18 cellular contexts compared by ENCODE assay signal in genomic region chr4:55087016-55087929, GRCh38. TPM values are rescaled to one million over a fixed set of nuclear protein-coding genes. Genes with fewer than 3 reads are reported as not detected.
A peak's percentile ranks its signal among the peaks of the same experiment; 100 is the strongest.
DNase-seq lines count a peak whose midpoint lies in the region; ATAC-seq and TF ChIP-seq lines count a peak whose summit lies in the region.
"Had no signal": no experiment of that assay in that cellular context is flagged by ENCODE, and none has a peak within 500 bp of the region (broad histone marks: within the 10 kb centered on the region; RNA-seq: fewer than 3 reads in every experiment).

No MANE protein-coding gene starts in this region.

- in situ Hi-C loops in SK-MEL-5 (cut with HindIII; ENCODE audit: low pct_unique_long_range_greater_than_20kb, low sequenced_read_pairs): no loop called here

- peak overlapping the region; percentile 70 for H3K4me3 Mint-ChIP-seq in endothelial cell (ENCODE audit: unreplicated experiment)
- no peak overlapping the region for H3K4me3 Mint-ChIP-seq in T-helper 2 cell treated with Interferon-gamma antibody and Interleukin-4, amounts not matched to agents 5 μg/mL and 100 μg/mL, for 36 hours
- H3K4me3 Mint-ChIP-seq in nephron progenitor cell: no peak overlapping the region
- H3K4me3 Mint-ChIP-seq: activated naive CD4-positive, alpha-beta T cell treated with anti-CD3 and anti-CD28 coated beads, Interleukin-2, amount 10 ng/mL, durations not matched to agents 7 days and 5 days; CD4-positive, CD25-positive, alpha-beta regulatory T cell; naive thymus-derived CD8-positive, alpha-beta T cell; stimulated activated memory B cell treated with anti-CD40 and anti-IgM and Interleukin-4, amounts not matched to agents 10 μg/mL and 1 μg/mL and 100 μg/mL, for 72 hours had no signal

- H3K4me1 ChIP-seq in right lobe of liver: no peaks in the 10 kb centered on the region

- H3K27ac ChIP-seq in right lobe of liver: no peak overlapping the region
- H3K27ac ChIP-seq: brain microvascular endothelial cell had no signal

- TF ChIP-seq CTCF in AG10803 (conservative IDR thresholded peaks at IDR 0.05; ENCODE audit: low read length) (no peak), endothelial cell (IDR thresholded peaks at IDR 0.05; ENCODE audit: unreplicated experiment) (no peak), right lobe of liver (IDR thresholded peaks at IDR 0.05) (no peak), nephron progenitor cell (IDR thresholded peaks at IDR 0.05) (no peak)

- H3K4me1 Mint-ChIP-seq in endothelial cell (ENCODE audit: unreplicated experiment) (peaks cover 92% of the 10 kb centered on the region), nephron progenitor cell (peaks cover 40% of the 10 kb centered on the region)
- no peaks in the 10 kb centered on the region for H3K4me1 Mint-ChIP-seq in T-helper 2 cell treated with Interferon-gamma antibody and Interleukin-4, amounts not matched to agents 5 μg/mL and 100 μg/mL, for 36 hours (ENCODE audit: low read depth)
- H3K4me1 Mint-ChIP-seq: activated naive CD4-positive, alpha-beta T cell treated with anti-CD3 and anti-CD28 coated beads, Interleukin-2, amount 10 ng/mL, durations not matched to agents 7 days and 5 days; CD4-positive, CD25-positive, alpha-beta regulatory T cell; naive thymus-derived CD8-positive, alpha-beta T cell; stimulated activated memory B cell treated with anti-CD40 and anti-IgM and Interleukin-4, amounts not matched to agents 10 μg/mL and 1 μg/mL and 100 μg/mL, for 72 hours had no signal

- no peak for ATAC-seq in right lobe of liver
- ATAC-seq: naive thymus-derived CD8-positive, alpha-beta T cell; stimulated activated memory B cell treated with anti-CD40 and anti-IgM and Interleukin-4, amounts not matched to agents 10 μg/mL and 1 μg/mL and 100 μg/mL, for 72 hours had no signal

- TF ChIP-seq POLR2A in right lobe of liver (IDR thresholded peaks at IDR 0.05): no peak

- H3K36me3 Mint-ChIP-seq in endothelial cell (ENCODE audit: low read depth, unreplicated experiment) (peaks cover 93% of the 10 kb centered on the region), nephron progenitor cell (ENCODE audit: low read depth) (peaks cover 95% of the 10 kb centered on the region)
- no peaks in the 10 kb centered on the region for H3K36me3 Mint-ChIP-seq in T-helper 2 cell treated with Interferon-gamma antibody and Interleukin-4, amounts not matched to agents 5 μg/mL and 100 μg/mL, for 36 hours (ENCODE audit: low read depth)
- H3K36me3 Mint-ChIP-seq: activated naive CD4-positive, alpha-beta T cell treated with anti-CD3 and anti-CD28 coated beads, Interleukin-2, amount 10 ng/mL, durations not matched to agents 7 days and 5 days; CD4-positive, CD25-positive, alpha-beta regulatory T cell; naive thymus-derived CD8-positive, alpha-beta T cell; stimulated activated memory B cell treated with anti-CD40 and anti-IgM and Interleukin-4, amounts not matched to agents 10 μg/mL and 1 μg/mL and 100 μg/mL, for 72 hours had no signal

- H3K27ac Mint-ChIP-seq in endothelial cell (ENCODE audit: unreplicated experiment) (peak overlapping the region; percentile 97), nephron progenitor cell (no peak overlapping the region)
- no peak overlapping the region for H3K27ac Mint-ChIP-seq in T-helper 2 cell treated with Interferon-gamma antibody and Interleukin-4, amounts not matched to agents 5 μg/mL and 100 μg/mL, for 36 hours
- H3K27ac Mint-ChIP-seq: activated naive CD4-positive, alpha-beta T cell treated with anti-CD3 and anti-CD28 coated beads, Interleukin-2, amount 10 ng/mL, durations not matched to agents 7 days and 5 days; CD4-positive, CD25-positive, alpha-beta regulatory T cell; naive thymus-derived CD8-positive, alpha-beta T cell; stimulated activated memory B cell treated with anti-CD40 and anti-IgM and Interleukin-4, amounts not matched to agents 10 μg/mL and 1 μg/mL and 100 μg/mL, for 72 hours had no signal

- H3K27me3 ChIP-seq in right lobe of liver: no peaks in the 10 kb centered on the region
- H3K27me3 ChIP-seq: brain microvascular endothelial cell had no signal

- DNase-seq in AG10803 (ENCODE audit: low read depth) (peak; percentile 40), SK-MEL-5 (ENCODE audit: low read depth, low spot score) (peak; percentile 50), endothelial cell (ENCODE audit: low spot score) (peak; percentile 44), medulla oblongata (ENCODE audit: extremely low spot score) (peak; percentile 74), right lobe of liver (no peak), DMS153 (lab: John Stamatoyannopoulos, UW) (no peak), nephron progenitor cell (no peak)
- DNase-seq in T-helper 2 cell treated with Interferon-gamma antibody and Interleukin-4, amounts not matched to agents 5 μg/mL and 100 μg/mL, for 36 hours (ENCODE audit: low spot score): no peak
- DNase-seq: activated naive CD4-positive, alpha-beta T cell treated with anti-CD3 and anti-CD28 coated beads, Interleukin-2, amount 10 ng/mL, durations not matched to agents 7 days and 5 days; activated T-cell treated with anti-CD3 and anti-CD28 coated beads, Interleukin-2, amount 50 U/mL, for 1 hour; brain microvascular endothelial cell; CD4-positive, CD25-positive, alpha-beta regulatory T cell; IMR-90; naive thymus-derived CD8-positive, alpha-beta T cell; NCI-H2107; NCI-H69; trophoblast cell had no signal

- H3K9me3 Mint-ChIP-seq in endothelial cell (ENCODE audit: unreplicated experiment) (no peaks in the 10 kb centered on the region), nephron progenitor cell (no peaks in the 10 kb centered on the region)
- H3K9me3 Mint-ChIP-seq in T-helper 2 cell treated with Interferon-gamma antibody and Interleukin-4, amounts not matched to agents 5 μg/mL and 100 μg/mL, for 36 hours: no peaks in the 10 kb centered on the region
- H3K9me3 Mint-ChIP-seq: activated naive CD4-positive, alpha-beta T cell treated with anti-CD3 and anti-CD28 coated beads, Interleukin-2, amount 10 ng/mL, durations not matched to agents 7 days and 5 days; naive thymus-derived CD8-positive, alpha-beta T cell; stimulated activated memory B cell treated with anti-CD40 and anti-IgM and Interleukin-4, amounts not matched to agents 10 μg/mL and 1 μg/mL and 100 μg/mL, for 72 hours had no signal

- H3K27me3 Mint-ChIP-seq in endothelial cell (ENCODE audit: unreplicated experiment): peaks cover 10% of the 10 kb centered on the region
- H3K27me3 Mint-ChIP-seq in T-helper 2 cell treated with Interferon-gamma antibody and Interleukin-4, amounts not matched to agents 5 μg/mL and 100 μg/mL, for 36 hours (ENCODE audit: low read depth): no peaks in the 10 kb centered on the region
- H3K27me3 Mint-ChIP-seq in nephron progenitor cell (ENCODE audit: low read depth, poor library complexity): peaks cover 5% of the 10 kb centered on the region
- H3K27me3 Mint-ChIP-seq: activated naive CD4-positive, alpha-beta T cell treated with anti-CD3 and anti-CD28 coated beads, Interleukin-2, amount 10 ng/mL, durations not matched to agents 7 days and 5 days; CD4-positive, CD25-positive, alpha-beta regulatory T cell; stimulated activated memory B cell treated with anti-CD40 and anti-IgM and Interleukin-4, amounts not matched to agents 10 μg/mL and 1 μg/mL and 100 μg/mL, for 72 hours had no signal

- 46% methylated on average over 8 of the region's 8 CpGs for WGBS in right lobe of liver (ENCODE audit: insufficient coverage, low coverage, low lambda C conversion rate, missing lambda C conversion rate)

- H3K36me3 ChIP-seq in right lobe of liver: no peaks in the 10 kb centered on the region
- H3K36me3 ChIP-seq: brain microvascular endothelial cell had no signal

- H3K9me3 ChIP-seq in right lobe of liver: no peaks in the 10 kb centered on the region

- intact Hi-C loops in right lobe of liver (cut with DNase I): no loop called here

- no peak overlapping the region for H3K4me3 ChIP-seq in AG10803 (ENCODE audit: low read length)
- H3K4me3 ChIP-seq in right lobe of liver: no peak overlapping the region

RNA-seq across cellular contexts. Expression of gene KDR, which starts 38.1 kb away (rescaled TPM):
- total RNA-seq in SK-MEL-5 (2014; rRNA removed; shearing (Covaris generic)): 3.4 and 4.2 TPM in 2 replicates
- polyA plus RNA-seq in SK-MEL-5 (2015; cell fraction: cytosol; rRNA removed): 2.7 and 3.0 TPM in 2 replicates
- 1.8 and 3.0 TPM in 2 replicates for polyA plus RNA-seq in SK-MEL-5 (2015; cell fraction: nucleus; rRNA removed)
- 924 TPM for total RNA-seq in endothelial cell (ENCODE audit: unreplicated experiment)
- total RNA-seq in right lobe of liver: 10 to 100 TPM in 4 of 6 experiments, 1 to 10 TPM in 2; 7.9 to 22.4 (median 11.7) TPM
- total RNA-seq: CD4-positive, CD25-positive, alpha-beta regulatory T cell; IMR-90; naive thymus-derived CD8-positive, alpha-beta T cell had no signal
- polyA plus RNA-seq: CD4-positive, CD25-positive, alpha-beta regulatory T cell; IMR-90; naive thymus-derived CD8-positive, alpha-beta T cell had no signal

Comparison
In these comparisons a context has a peak if more than half of its experiments do, and no peak if none do; other contexts are left out.
1. DNase-seq: peak in AG10803 (single experiment), SK-MEL-5 (single experiment), endothelial cell (single experiment) and medulla oblongata (single experiment); none in T-helper 2 cell treated with Interferon-gamma antibody and Interleukin-4, amounts not matched to agents 5 μg/mL and 100 μg/mL, for 36 hours (single experiment), right lobe of liver (0 of 3), DMS153 (single experiment) and nephron progenitor cell (single experiment).
2. RNA of gene KDR, which starts 38.1 kb away (total RNA-seq): 924 TPM in endothelial cell (single experiment); 7.9 to 22.4 TPM in right lobe of liver and 3.4 to 4.2 TPM in SK-MEL-5; every median in the first group is over 10 times any median in the second.